ENCODE assay signal across 1 cellular context in genomic region chr22:30985561-30986208, GRCh38.
TF ChIP-seq lines count a peak whose summit lies in the region.

No MANE protein-coding gene starts in this region.

TF ChIP-seq in SK-N-SH, 30 proteins besides CTCF, POLR2A, EP300 and RAD21 (continued from another document):
- TF ChIP-seq, protein P1, sequence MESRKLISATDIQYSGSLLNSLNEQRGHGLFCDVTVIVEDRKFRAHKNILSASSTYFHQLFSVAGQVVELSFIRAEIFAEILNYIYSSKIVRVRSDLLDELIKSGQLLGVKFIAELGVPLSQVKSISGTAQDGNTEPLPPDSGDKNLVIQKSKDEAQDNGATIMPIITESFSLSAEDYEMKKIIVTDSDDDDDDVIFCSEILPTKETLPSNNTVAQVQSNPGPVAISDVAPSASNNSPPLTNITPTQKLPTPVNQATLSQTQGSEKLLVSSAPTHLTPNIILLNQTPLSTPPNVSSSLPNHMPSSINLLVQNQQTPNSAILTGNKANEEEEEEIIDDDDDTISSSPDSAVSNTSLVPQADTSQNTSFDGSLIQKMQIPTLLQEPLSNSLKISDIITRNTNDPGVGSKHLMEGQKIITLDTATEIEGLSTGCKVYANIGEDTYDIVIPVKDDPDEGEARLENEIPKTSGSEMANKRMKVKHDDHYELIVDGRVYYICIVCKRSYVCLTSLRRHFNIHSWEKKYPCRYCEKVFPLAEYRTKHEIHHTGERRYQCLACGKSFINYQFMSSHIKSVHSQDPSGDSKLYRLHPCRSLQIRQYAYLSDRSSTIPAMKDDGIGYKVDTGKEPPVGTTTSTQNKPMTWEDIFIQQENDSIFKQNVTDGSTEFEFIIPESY (IDR thresholded peaks at IDR 0.05; ENCODE audit: borderline replicate concordance, low read depth): no peak
- no peak for TF ChIP-seq FOSL2 (IDR thresholded peaks at IDR 0.05; ENCODE audit: borderline replicate concordance, low read depth)
- TF ChIP-seq ELF1 (IDR thresholded peaks at IDR 0.05): no peak
- no peak for TF ChIP-seq SMC3 (IDR thresholded peaks at IDR 0.05; ENCODE audit: low read depth, low read length)
